In genomic region chr3:14685204-14685603, GRCh38 we compare ENCODE assay signal across 20 cellular contexts. TPM values are rescaled to one million over a fixed set of nuclear protein-coding genes. Genes with fewer than 3 reads are reported as not detected.
"Had no signal": no experiment of that assay in that cellular context is flagged by ENCODE, and none has a peak within 500 bp of the region (broad histone marks: within the 10 kb centered on the region; RNA-seq: fewer than 3 reads in every experiment).

No MANE protein-coding gene starts in this region.

- H3K4me1 ChIP-seq: breast epithelium, right atrium auricular region, vagina had no signal

- H3K9me3 ChIP-seq: mucosa of descending colon, vagina had no signal

- H3K4me2 ChIP-seq: smooth muscle cell had no signal

- H3K27me3 ChIP-seq: breast epithelium, heart left ventricle, right atrium auricular region, tibial nerve, vagina had no signal

- H3K4me3 ChIP-seq: breast epithelium, heart left ventricle, mucosa of descending colon, right atrium auricular region, smooth muscle cell, tibial nerve, vagina had no signal

- DNase-seq: activated CD4-positive, alpha-beta memory T cell treated with anti-CD3 and anti-CD28 coated beads, Interleukin-2, amount 10 ng/mL, durations not matched to agents 7 days and 5 days; activated gamma-delta T cell; activated naive CD8-positive, alpha-beta T cell treated with anti-CD3 and anti-CD28 coated beads, Interleukin-2, amount 10 ng/mL, durations not matched to agents 7 days and 5 days; activated T-cell treated with anti-CD3 and anti-CD28 coated beads, Interleukin-2, amount 50 U/mL, for 48 hours; anterior cingulate cortex; foreskin melanocyte; heart left ventricle; mammary epithelial cell; mucosa of descending colon; naive thymus-derived CD8-positive, alpha-beta T cell had no signal

- H3K36me3 ChIP-seq: breast epithelium, heart left ventricle, right atrium auricular region, vagina had no signal

- ATAC-seq: heart left ventricle; left lobe of liver; mucosa of descending colon; naive thymus-derived CD8-positive, alpha-beta T cell; stimulated activated effector memory CD8-positive, alpha-beta T cell treated with anti-CD3 and anti-CD28 coated beads, Interleukin-12 subunit alpha, Interleukin-12 subunit beta, amount 100 ng/mL, for 72 hours had no signal

- FAIRE-seq: endothelial cell of umbilical vein, islet of Langerhans had no signal

- H3K27ac ChIP-seq: breast epithelium, heart left ventricle, right atrium auricular region, tibial nerve, vagina, VCaP had no signal

RNA-seq across cellular contexts. Expression of gene C3orf20, which starts 10.3 kb away (rescaled TPM):
- total RNA-seq: endothelial cell of umbilical vein, mucosa of descending colon, right atrium auricular region, smooth muscle cell, tibial nerve had no signal
